Comparison of ENCODE assay signal across 23 cellular contexts in genomic region chr6:101302593-101302992, GRCh38.
"Had no signal": no experiment of that assay in that cellular context is flagged by ENCODE, and none has a peak within 500 bp of the region (broad histone marks: within the 10 kb centered on the region; RNA-seq: fewer than 3 reads in every experiment).

No MANE protein-coding gene starts in this region.

- H3K27me3 Mint-ChIP-seq: activated CD4-positive, alpha-beta memory T cell treated with anti-CD3 and anti-CD28 coated beads for 36 hours; activated CD4-positive, alpha-beta T cell treated with anti-CD3 and anti-CD28 coated beads, Interleukin-2, amount 10 ng/mL, durations not matched to agents 7 days and 5 days; central memory CD8-positive, alpha-beta T cell; T-cell had no signal

- ATAC-seq: Right ventricle myocardium inferior, T-cell had no signal

- H3K4me3 Mint-ChIP-seq: activated CD4-positive, alpha-beta memory T cell treated with anti-CD3 and anti-CD28 coated beads for 36 hours; activated CD4-positive, alpha-beta T cell treated with anti-CD3 and anti-CD28 coated beads, Interleukin-2, amount 10 ng/mL, durations not matched to agents 7 days and 5 days; central memory CD8-positive, alpha-beta T cell; T-cell had no signal

- H3K4me3 ChIP-seq: SK-N-MC had no signal

- H3K27ac ChIP-seq: SK-N-MC, VCaP had no signal

- DNase-seq: activated CD4-positive, alpha-beta memory T cell treated with anti-CD3 and anti-CD28 coated beads for 36 hours; activated CD4-positive, alpha-beta T cell treated with anti-CD3 and anti-CD28 coated beads, Interleukin-2, amount 10 ng/mL, durations not matched to agents 7 days and 5 days; activated CD4-positive, CD25-positive, alpha-beta regulatory T cell; activated CD8-positive, alpha-beta memory T cell treated with anti-CD3 and anti-CD28 coated beads for 24 hours; activated gamma-delta T cell treated with Interleukin-2 at 50 U/mL for 16 hours; activated naive CD4-positive, alpha-beta T cell treated with anti-CD3 and anti-CD28 coated beads, Interleukin-2, amount 50 U/mL, for 16 hours; activated T-cell treated with anti-CD3 and anti-CD28 coated beads for 4 hours; activated T-cell treated with anti-CD3 and anti-CD28 coated beads, Interleukin-2, amount 50 U/mL, for 48 hours; aorta; MM.1S; NCI-H1105; NCI-H1436; NCI-H187; NCI-H2081; NCI-H446; NCI-H524; T-cell; T-helper 2 cell had no signal

- H3K27ac Mint-ChIP-seq: activated CD4-positive, alpha-beta memory T cell treated with anti-CD3 and anti-CD28 coated beads for 36 hours; activated CD4-positive, alpha-beta T cell treated with anti-CD3 and anti-CD28 coated beads, Interleukin-2, amount 10 ng/mL, durations not matched to agents 7 days and 5 days; activated T-helper 2 cell treated with anti-CD3 and anti-CD28 coated beads, Interferon-gamma antibody, Interleukin-2, Interleukin-4, amounts not matched to agents 10 μg/mL and 5 μg/mL and 100 μg/mL, durations not matched to agents 14 hours and 24 hours and 36 hours; T-cell had no signal

- H3K36me3 Mint-ChIP-seq: activated CD4-positive, alpha-beta memory T cell treated with anti-CD3 and anti-CD28 coated beads for 36 hours; T-cell had no signal

- H3K4me1 Mint-ChIP-seq: central memory CD8-positive, alpha-beta T cell; T-cell had no signal
